8 cellular contexts compared by ENCODE assay signal in genomic region chr22:30425616-30426394, GRCh38. TPM values are rescaled to one million over a fixed set of nuclear protein-coding genes. Genes with fewer than 3 reads are reported as not detected.
DNase-seq lines count a peak whose midpoint lies in the region; ATAC-seq and TF ChIP-seq lines count a peak whose summit lies in the region.

MTFP1 (plus strand) TSS chr22:30425768; CDS start chr22:30425880, 112 bp downstream.

- TF ChIP-seq CTCF in HEK293 (tag by site-specific recombination; IDR thresholded peaks at IDR 0.05) (no peak), OCI-LY7 (conservative IDR thresholded peaks at IDR 0.05; ENCODE audit: low read length) (no peak), fibroblast of lung (conservative IDR thresholded peaks at IDR 0.05 in 1 of 2, IDR thresholded peaks at IDR 0.05 in 1 of 2; ENCODE audit: low read depth in 1 of 2, low read length in 2 of 2) (no peak), thoracic aorta (IDR thresholded peaks at IDR 0.05) (no peak)

- peak within 1 kb of the TSS; percentile 69 to 97 (median 90) for H3K27ac ChIP-seq in BLaER1 treated with 17β-estradiol and CSF1 and Interleukin-3, amounts not matched to agents 10 nM and 100 nM
- peak within 1 kb of the TSS; percentile 57; the same call in 1 of the 2 replicates for H3K27ac ChIP-seq in HEK293 (ENCODE audit: extremely low read depth, low read depth, low read length)
- peak within 1 kb of the TSS; percentile 75 for H3K27ac ChIP-seq in OCI-LY7 (ENCODE audit: low read depth, low read length, poor library complexity, severe bottlenecking)
- H3K27ac ChIP-seq in fibroblast of lung (ENCODE audit: insufficient read depth, low read length): peak within 1 kb of the TSS; percentile 93
- H3K27ac ChIP-seq in naive thymus-derived CD4-positive, alpha-beta T cell (ENCODE audit: low read depth, low read length): peak within 1 kb of the TSS; percentile 97
- peak within 1 kb of the TSS in 1 of 2 donors; percentile 98 for H3K27ac ChIP-seq in thoracic aorta

- peak within 1 kb of the TSS; percentile 85 to 92 (median 90) for H3K9ac ChIP-seq in BLaER1 treated with 17β-estradiol and CSF1 and Interleukin-3, amounts not matched to agents 10 nM and 100 nM
- H3K9ac ChIP-seq in fibroblast of lung (ENCODE audit: insufficient read depth, low read length): peak within 1 kb of the TSS; percentile 69

- no peaks in the 10 kb centered on the region for H3K27me3 Mint-ChIP-seq in activated T-helper 1 cell treated with anti-CD3 and anti-CD28 coated beads, Interleukin-12 subunit alpha, Interleukin-12 subunit beta, Interleukin-2, Interleukin-4 antibody, amounts not matched to agents 30 ng/mL and 10 ng/mL and 1 ng/mL, durations not matched to agents 14 hours and 24 hours and 36 hours (ENCODE audit: insufficient read depth)
- peaks cover 0 to 4% (median 0%) of the 10 kb centered on the region in 5 donors for H3K27me3 Mint-ChIP-seq in naive thymus-derived CD4-positive, alpha-beta T cell

- H3K36me3 Mint-ChIP-seq in activated T-helper 1 cell treated with anti-CD3 and anti-CD28 coated beads, Interleukin-12 subunit alpha, Interleukin-12 subunit beta, Interleukin-2, Interleukin-4 antibody, amounts not matched to agents 30 ng/mL and 10 ng/mL and 1 ng/mL, durations not matched to agents 14 hours and 24 hours and 36 hours (ENCODE audit: low read depth): peaks cover 44% of the 10 kb centered on the region
- peaks cover 0 to 39% (median 4%) of the 10 kb centered on the region in 5 donors for H3K36me3 Mint-ChIP-seq in naive thymus-derived CD4-positive, alpha-beta T cell

- no peaks in the 10 kb centered on the region for H3K9me3 Mint-ChIP-seq in activated T-helper 1 cell treated with anti-CD3 and anti-CD28 coated beads, Interleukin-12 subunit alpha, Interleukin-12 subunit beta, Interleukin-2, Interleukin-4 antibody, amounts not matched to agents 30 ng/mL and 10 ng/mL and 1 ng/mL, durations not matched to agents 14 hours and 24 hours and 36 hours
- H3K9me3 Mint-ChIP-seq in naive thymus-derived CD4-positive, alpha-beta T cell: no peaks in the 10 kb centered on the region

- peaks cover 45 to 57% (median 54%) of the 10 kb centered on the region in 10 experiments for H3K4me1 ChIP-seq in BLaER1 treated with 17β-estradiol and CSF1 and Interleukin-3, amounts not matched to agents 10 nM and 100 nM
- peaks cover 23% of the 10 kb centered on the region for H3K4me1 ChIP-seq in HEK293 (ENCODE audit: control insufficient read depth, insufficient read depth, low read length)
- peaks cover 35% of the 10 kb centered on the region for H3K4me1 ChIP-seq in OCI-LY7 (ENCODE audit: insufficient read depth, low read length, poor library complexity, severe bottlenecking)
- H3K4me1 ChIP-seq in fibroblast of lung (ENCODE audit: control insufficient read depth, extremely low read depth, insufficient read depth, low read length): peaks cover 32% of the 10 kb centered on the region
- peaks cover 28 to 36% of the 10 kb centered on the region in 2 donors for H3K4me1 ChIP-seq in naive thymus-derived CD4-positive, alpha-beta T cell (ENCODE audit: control insufficient read depth in 2 of 2, insufficient read depth in 2 of 2, low read length in 2 of 2)
- H3K4me1 ChIP-seq in thoracic aorta (ENCODE audit: control insufficient read depth in 1 of 2, low read depth in 2 of 2): peaks cover 18 to 45% of the 10 kb centered on the region in 2 donors

- BruUV-seq in OCI-LY7 (replicated peaks; lab: Mats Ljungman, UMichigan): TSS peak; percentile 60

- H3K9me3 ChIP-seq in BLaER1 treated with 17β-estradiol and CSF1 and Interleukin-3, amounts not matched to agents 10 nM and 100 nM (replicated peaks in 1 of 11): no peaks in the 10 kb centered on the region
- H3K9me3 ChIP-seq in HEK293 (ENCODE audit: control insufficient read depth, insufficient read depth, low read depth, low read length): no peaks in the 10 kb centered on the region
- no peaks in the 10 kb centered on the region for H3K9me3 ChIP-seq in OCI-LY7 (ENCODE audit: low read length)
- H3K9me3 ChIP-seq in fibroblast of lung (ENCODE audit: control insufficient read depth, insufficient read depth, low read depth, low read length): no peaks in the 10 kb centered on the region
- no peaks in the 10 kb centered on the region for H3K9me3 ChIP-seq in naive thymus-derived CD4-positive, alpha-beta T cell (ENCODE audit: control insufficient read depth in 2 of 3, low read length in 3 of 3)
- no peaks in the 10 kb centered on the region for H3K9me3 ChIP-seq in thoracic aorta

- peak within 1 kb of the TSS; percentile 98 for H3K4me3 Mint-ChIP-seq in activated T-helper 1 cell treated with anti-CD3 and anti-CD28 coated beads, Interleukin-12 subunit alpha, Interleukin-12 subunit beta, Interleukin-2, Interleukin-4 antibody, amounts not matched to agents 30 ng/mL and 10 ng/mL and 1 ng/mL, durations not matched to agents 14 hours and 24 hours and 36 hours
- peak within 1 kb of the TSS; percentile 94 to 99 (median 98) for H3K4me3 Mint-ChIP-seq in naive thymus-derived CD4-positive, alpha-beta T cell

- peaks cover 0 to 42% (median 25%) of the 10 kb centered on the region in 11 experiments; a peak in 17 of 22 replicates for H4K20me1 ChIP-seq in BLaER1 treated with 17β-estradiol and CSF1 and Interleukin-3, amounts not matched to agents 10 nM and 100 nM
- no peaks in the 10 kb centered on the region for H4K20me1 ChIP-seq in OCI-LY7 (ENCODE audit: insufficient read depth, low read length)
- H4K20me1 ChIP-seq in fibroblast of lung (ENCODE audit: control insufficient read depth, extremely low read depth, insufficient read depth, low read length): no peaks in the 10 kb centered on the region

- intact Hi-C loops in OCI-LY7 (cut with micrococcal nuclease; ENCODE audit: unreplicated experiment): loop anchor here (1.0 to 10.0 kb wide), 3 partner anchors 9 to 1161 kb away; partner anchors contain the start of genes AP1B1, EWSR1 and RHBDD3
- intact Hi-C loops in activated T-helper 1 cell treated with anti-CD3 and anti-CD28 coated beads, Interleukin-12 subunit alpha, Interleukin-12 subunit beta, Interleukin-2, Interleukin-4 antibody, amounts not matched to agents 30 ng/mL and 10 ng/mL and 1 ng/mL, durations not matched to agents 14 hours and 24 hours and 36 hours (cut with micrococcal nuclease): loop anchor here (1.0 to 10.0 kb wide), 8 partner anchors 9 to 871 kb away; partner anchors contain the start of genes SEC14L2, SF3A1, TBC1D10A and THOC5
- intact Hi-C loops in naive thymus-derived CD4-positive, alpha-beta T cell (cut with micrococcal nuclease): loop anchor here (1.0 to 10.0 kb wide), 10 partner anchors 9 to 1069 kb away; partner anchors contain the start of genes ASCC2 (in 1 of the 2), NF2 (in 1 of the 2), PIK3IP1 (in 1 of the 2) and SEC14L2 (in 1 of the 2)

- peak; percentile 76 for DNase-seq in OCI-LY7 (ENCODE audit: low spot score)
- DNase-seq in activated T-helper 1 cell treated with anti-CD3 and anti-CD28 coated beads, Interleukin-12 subunit alpha, Interleukin-12 subunit beta, Interleukin-2, Interleukin-4 antibody, amounts not matched to agents 30 ng/mL and 10 ng/mL and 1 ng/mL, durations not matched to agents 14 hours and 24 hours and 36 hours (ENCODE audit: low spot score): peak; percentile 38
- DNase-seq in fibroblast of lung (ENCODE audit: low read depth in 2 of 2): peak; percentile 63 to 67
- peak in 8 of 9 donors; percentile 27 to 59 (median 39) for DNase-seq in naive thymus-derived CD4-positive, alpha-beta T cell
- no peak for DNase-seq in thoracic aorta (ENCODE audit: low spot score)
- DNase-seq in middle frontal gyrus (ENCODE audit: extremely low spot score, low spot score): no peak

- peaks cover 57% of the 10 kb centered on the region for H3K4me1 Mint-ChIP-seq in activated T-helper 1 cell treated with anti-CD3 and anti-CD28 coated beads, Interleukin-12 subunit alpha, Interleukin-12 subunit beta, Interleukin-2, Interleukin-4 antibody, amounts not matched to agents 30 ng/mL and 10 ng/mL and 1 ng/mL, durations not matched to agents 14 hours and 24 hours and 36 hours (ENCODE audit: low read depth)
- peaks cover 32 to 65% (median 58%) of the 10 kb centered on the region in 7 donors for H3K4me1 Mint-ChIP-seq in naive thymus-derived CD4-positive, alpha-beta T cell

- peak within 1 kb of the TSS; percentile 73 to 100 (median 86) for H3K4me2 ChIP-seq in BLaER1 treated with 17β-estradiol and CSF1 and Interleukin-3, amounts not matched to agents 10 nM and 100 nM
- H3K4me2 ChIP-seq in OCI-LY7 (ENCODE audit: low read length) (peak within 1 kb of the TSS; percentile 99), fibroblast of lung (ENCODE audit: extremely low read depth, insufficient read depth, low read length) (peak within 1 kb of the TSS; percentile 67)

- H2AFZ ChIP-seq in OCI-LY7 (ENCODE audit: low read length): peak within 1 kb of the TSS; percentile 85
- peak within 1 kb of the TSS; percentile 39 for H2AFZ ChIP-seq in fibroblast of lung (ENCODE audit: low read length)

- ATAC-seq in naive thymus-derived CD4-positive, alpha-beta T cell: no peak
- no peak for ATAC-seq in thoracic aorta (ENCODE audit: insufficient number of reproducible peaks, low FRiP score, low read depth)

- H3K79me2 ChIP-seq in OCI-LY7 (ENCODE audit: insufficient read depth, low read depth, low read length): peaks cover 45% of the 10 kb centered on the region; the same call in 1 of the 2 replicates
- no peaks in the 10 kb centered on the region for H3K79me2 ChIP-seq in fibroblast of lung (ENCODE audit: control insufficient read depth, insufficient read depth, low read length)

- POLR2A ChIA-PET in HEK293 (lab: Yijun Ruan, JAX): interaction anchor here (0.5 to 6.0 kb wide), 9 partner anchors 9 to 771 kb away, joined by 3 to 86 read pairs (median 5); partner anchors contain the start of gene SEC14L2
- POLR2A ChIA-PET in OCI-LY7 (lab: Charles Lee): interaction anchor here (0.6 to 5.5 kb wide), 6 partner anchors 10 to 191 kb away, joined by 3 to 48 read pairs (median 11); no protein-coding TSS in a partner anchor
- POLR2A ChIA-PET in naive thymus-derived CD4-positive, alpha-beta T cell (lab: Charles Lee): interaction anchor here (0.6 to 7.8 kb wide), 9 partner anchors 10 to 312 kb away, joined by 3 to 158 read pairs (median 13); partner anchors contain the start of genes CCDC157, SEC14L2 and SF3A1

- H3K4me3 ChIP-seq in BLaER1 treated with 17β-estradiol and CSF1 and Interleukin-3, amounts not matched to agents 10 nM and 100 nM: peak within 1 kb of the TSS; percentile 73 to 95 (median 84)
- H3K4me3 ChIP-seq in HEK293 (ENCODE audit: low read depth, low read length): peak within 1 kb of the TSS; percentile 74
- peak within 1 kb of the TSS; percentile 93 for H3K4me3 ChIP-seq in OCI-LY7 (ENCODE audit: low read depth, low read length, poor library complexity, severe bottlenecking)
- H3K4me3 ChIP-seq in fibroblast of lung (replicated peaks in 1 of 4; ENCODE audit: control extremely low read depth in 1 of 4, insufficient read depth in 1 of 4, low read depth in 3 of 4, low read length in 4 of 4): peak within 1 kb of the TSS; percentile 58 to 73 (median 63)
- peak within 1 kb of the TSS; percentile 66 for H3K4me3 ChIP-seq in naive thymus-derived CD4-positive, alpha-beta T cell (ENCODE audit: low read length)
- H3K4me3 ChIP-seq in thoracic aorta: peak within 1 kb of the TSS; percentile 83

- H3K27ac Mint-ChIP-seq in activated T-helper 1 cell treated with anti-CD3 and anti-CD28 coated beads, Interleukin-12 subunit alpha, Interleukin-12 subunit beta, Interleukin-2, Interleukin-4 antibody, amounts not matched to agents 30 ng/mL and 10 ng/mL and 1 ng/mL, durations not matched to agents 14 hours and 24 hours and 36 hours: peak within 1 kb of the TSS; percentile 99
- H3K27ac Mint-ChIP-seq in naive thymus-derived CD4-positive, alpha-beta T cell: peak within 1 kb of the TSS; percentile 96 to 100 (median 98)

- H3K36me3 ChIP-seq in BLaER1 treated with 17β-estradiol and CSF1 and Interleukin-3, amounts not matched to agents 10 nM and 100 nM: peaks cover 24 to 37% (median 30%) of the 10 kb centered on the region in 11 experiments; a peak in 21 of 22 replicates
- H3K36me3 ChIP-seq in HEK293 (ENCODE audit: control insufficient read depth in 2 of 2, insufficient read depth in 1 of 2, low read length in 2 of 2) (peaks cover 0 to 26% of the 10 kb centered on the region in 2 experiments; a peak in 1 of 3 replicates), OCI-LY7 (ENCODE audit: insufficient read depth, low read length) (peaks cover 42% of the 10 kb centered on the region), fibroblast of lung (ENCODE audit: control insufficient read depth, insufficient read depth, low read length) (no peaks in the 10 kb centered on the region), thoracic aorta (no peaks in the 10 kb centered on the region)
- H3K36me3 ChIP-seq in naive thymus-derived CD4-positive, alpha-beta T cell (ENCODE audit: control insufficient read depth in 2 of 3, insufficient read depth in 3 of 3, low read length in 3 of 3): peaks cover 0 to 12% (median 0%) of the 10 kb centered on the region in 3 experiments

- H3K9me2 ChIP-seq in OCI-LY7 (ENCODE audit: insufficient read depth, low read length): no peaks in the 10 kb centered on the region

- CTCF ChIA-PET in HEK293 (lab: Yijun Ruan, JAX): interaction anchor here (0.6 to 7.6 kb wide), 16 partner anchors 12 to 949 kb away, joined by 3 to 71 read pairs (median 4); partner anchors contain the start of gene SLC35E4
- CTCF ChIA-PET in OCI-LY7 (lab: Charles Lee; ENCODE audit: unreplicated experiment): interaction anchor here (0.6 to 1.3 kb wide), 2 partner anchors 138 to 681 kb away, joined by 3 to 5 read pairs; partner anchors contain the start of gene SELENOM
- CTCF ChIA-PET in naive thymus-derived CD4-positive, alpha-beta T cell (lab: Charles Lee): interaction anchor here (0.8 to 7.7 kb wide), 11 partner anchors 9 to 137 kb away, joined by 3 to 78 read pairs (median 4); partner anchors contain the start of genes CASTOR1 and SEC14L2

- H3K27me3 ChIP-seq in BLaER1 treated with 17β-estradiol and CSF1 and Interleukin-3, amounts not matched to agents 10 nM and 100 nM: no peaks in the 10 kb centered on the region
- H3K27me3 ChIP-seq in fibroblast of lung (ENCODE audit: control insufficient read depth, insufficient read depth, low read length) (no peaks in the 10 kb centered on the region), thoracic aorta (replicated peaks; ENCODE audit: insufficient read depth) (no peaks in the 10 kb centered on the region)
- H3K27me3 ChIP-seq in naive thymus-derived CD4-positive, alpha-beta T cell (ENCODE audit: control insufficient read depth in 2 of 2, insufficient read depth in 2 of 2, low read length in 2 of 2): no peaks in the 10 kb centered on the region

RNA-seq across cellular contexts. Expression of gene MTFP1, which starts in this region (rescaled TPM):
- 70.5 and 81.9 TPM in 2 replicates for total RNA-seq in OCI-LY7 (2014; rRNA removed; shearing (Covaris generic))
- total RNA-seq in OCI-LY7 (2022) (63.6 and 83.2 TPM in 2 replicates), fibroblast of lung (2.5 and 4.6 TPM in 2 replicates), thoracic aorta (1 to 10 TPM; 1.9 to 6.4 TPM)
- total RNA-seq in activated T-helper 1 cell treated with anti-CD3 and anti-CD28 coated beads, Interleukin-12 subunit alpha, Interleukin-12 subunit beta, Interleukin-2, Interleukin-4 antibody, amounts not matched to agents 30 ng/mL and 10 ng/mL and 1 ng/mL, durations not matched to agents 14 hours and 24 hours and 36 hours: 72.0 and 72.9 TPM in 2 replicates
- polyA plus RNA-seq in fibroblast of lung: 3.8 and 5.8 TPM in 2 replicates
- polyA plus RNA-seq in fibroblast of lung (2012): 4.8 and 9.4 TPM in 2 replicates
- 1.1 and 8.5 TPM in 2 replicates for polyA minus RNA-seq in fibroblast of lung (ENCODE audit: low replicate concordance)
- 10 to 100 TPM; 10.2 to 68.2 (median 23.6) TPM for total RNA-seq in naive thymus-derived CD4-positive, alpha-beta T cell
- polyA plus RNA-seq in naive thymus-derived CD4-positive, alpha-beta T cell: 10 to 100 TPM; 26.7 to 30.4 TPM

Comparison
In these comparisons a context has a peak if more than half of its experiments do, and no peak if none do; other contexts are left out.
1. DNase-seq: peak in OCI-LY7 (single experiment), activated T-helper 1 cell treated with anti-CD3 and anti-CD28 coated beads, Interleukin-12 subunit alpha, Interleukin-12 subunit beta, Interleukin-2, Interleukin-4 antibody, amounts not matched to agents 30 ng/mL and 10 ng/mL and 1 ng/mL, durations not matched to agents 14 hours and 24 hours and 36 hours (single experiment), fibroblast of lung (2 of 2) and naive thymus-derived CD4-positive, alpha-beta T cell (8 of 9); none in thoracic aorta (single experiment) and middle frontal gyrus (single experiment).
2. Peak in every context shown above with its lines, with median percentiles within 50 percentile points of each other: H3K4me2 ChIP-seq and H3K4me3 ChIP-seq.